13 cellular contexts compared by ENCODE assay signal in genomic region chr20:49825521-49826033, GRCh38. TPM values are rescaled to one million over a fixed set of nuclear protein-coding genes. Genes with fewer than 3 reads are reported as not detected.
A peak's percentile ranks its signal among the peaks of the same experiment; 100 is the strongest.
DNase-seq lines count a peak whose midpoint lies in the region; ATAC-seq and TF ChIP-seq lines count a peak whose summit lies in the region.
"Had no signal": no experiment of that assay in that cellular context is flagged by ENCODE, and none has a peak within 500 bp of the region (broad histone marks: within the 10 kb centered on the region; RNA-seq: fewer than 3 reads in every experiment).

No MANE protein-coding gene starts in this region.

- no peak overlapping the region for H3K4me3 Mint-ChIP-seq in activated naive CD4-positive, alpha-beta T cell treated with anti-CD3 and anti-CD28 coated beads, Interleukin-2, amount 10 ng/mL, durations not matched to agents 7 days and 5 days
- no peak overlapping the region for H3K4me3 Mint-ChIP-seq in T-helper 17 cell
- H3K4me3 Mint-ChIP-seq in CD8-positive, alpha-beta memory T cell, result no peak overlapping the region
- H3K4me3 Mint-ChIP-seq: activated CD4-positive, alpha-beta T cell treated with anti-CD3 and anti-CD28 coated beads for 36 hours had no signal

- H3K9me3 Mint-ChIP-seq in activated naive CD4-positive, alpha-beta T cell treated with anti-CD3 and anti-CD28 coated beads, Interleukin-2, amount 10 ng/mL, durations not matched to agents 7 days and 5 days, result no peaks in the 10 kb centered on the region
- H3K9me3 Mint-ChIP-seq in CD8-positive, alpha-beta memory T cell, result no peaks in the 10 kb centered on the region

- H3K4me3 ChIP-seq in lung (no peak overlapping the region), HAP-1 (no peak overlapping the region)
- H3K4me3 ChIP-seq in CD8-positive, alpha-beta memory T cell (ENCODE audit: low read length), result no peak overlapping the region
- H3K4me3 ChIP-seq: tibial nerve had no signal

- no peaks in the 10 kb centered on the region for H3K27me3 ChIP-seq in lung (ENCODE audit: control insufficient read depth, insufficient read depth)
- H3K27me3 ChIP-seq in CD8-positive, alpha-beta memory T cell (ENCODE audit: insufficient read depth, low read length, poor library complexity, severe bottlenecking), result no peaks in the 10 kb centered on the region
- no peaks in the 10 kb centered on the region for H3K27me3 ChIP-seq in HAP-1 (ENCODE audit: low read depth)
- H3K27me3 ChIP-seq: tibial nerve had no signal

- no peaks in the 10 kb centered on the region for H3K27me3 Mint-ChIP-seq in activated naive CD4-positive, alpha-beta T cell treated with anti-CD3 and anti-CD28 coated beads, Interleukin-2, amount 10 ng/mL, durations not matched to agents 7 days and 5 days
- H3K27me3 Mint-ChIP-seq in T-helper 17 cell, result no peaks in the 10 kb centered on the region
- no peaks in the 10 kb centered on the region for H3K27me3 Mint-ChIP-seq in CD8-positive, alpha-beta memory T cell
- H3K27me3 Mint-ChIP-seq: activated CD4-positive, alpha-beta T cell treated with anti-CD3 and anti-CD28 coated beads for 36 hours had no signal

- H3K27ac ChIP-seq in lung (ENCODE audit: low read depth in 1 of 2, low read length in 1 of 2), result peak overlapping the region in 1 of 2 donors; percentile 79
- H3K27ac ChIP-seq in CD8-positive, alpha-beta memory T cell (ENCODE audit: low read depth, low read length), result no peak overlapping the region
- H3K27ac ChIP-seq: tibial nerve had no signal

- WGBS in lung, 2 donors, result 73 to 79% methylated on average over 7 of the region's 7 CpGs

- H3K9me3 ChIP-seq in T-helper 17 cell (ENCODE audit: control insufficient read depth, low read length, poor library complexity, severe bottlenecking) (no peaks in the 10 kb centered on the region), lung (ENCODE audit: control insufficient read depth in 2 of 2, insufficient read depth in 1 of 2, low read length in 1 of 2) (no peaks in the 10 kb centered on the region), HAP-1 (no peaks in the 10 kb centered on the region)
- no peaks in the 10 kb centered on the region for H3K9me3 ChIP-seq in CD8-positive, alpha-beta memory T cell (ENCODE audit: low read length)
- H3K9me3 ChIP-seq: tibial nerve had no signal

- CTCF ChIA-PET in activated naive CD4-positive, alpha-beta T cell treated with anti-CD3 and anti-CD28 coated beads, Interleukin-2, amount 10 ng/mL, durations not matched to agents 7 days and 5 days (lab: Charles Lee), result interaction anchor here (0.7 to 1.7 kb wide), 5 partner anchors 21 to 289 kb away, joined by 3 to 5 read pairs (median 3); no protein-coding TSS in a partner anchor
- CTCF ChIA-PET in CD8-positive, alpha-beta memory T cell (lab: Charles Lee), result interaction anchor here (0.8 kb wide), 1 partner anchor 217 kb away, joined by 3 read pairs; no protein-coding TSS in a partner anchor

- H3K36me3 ChIP-seq in lung (ENCODE audit: control insufficient read depth in 2 of 2, insufficient read depth in 2 of 2, low read length in 2 of 2) (peaks cover 0 to 9% of the 10 kb centered on the region in 2 donors), HAP-1 (replicated peaks) (peaks cover 30% of the 10 kb centered on the region)
- peaks cover 6% of the 10 kb centered on the region for H3K36me3 ChIP-seq in CD8-positive, alpha-beta memory T cell (ENCODE audit: insufficient read depth, low read length)

- POLR2A ChIA-PET in CD8-positive, alpha-beta memory T cell (lab: Charles Lee), result no interaction called here

- H3K36me3 Mint-ChIP-seq in activated naive CD4-positive, alpha-beta T cell treated with anti-CD3 and anti-CD28 coated beads, Interleukin-2, amount 10 ng/mL, durations not matched to agents 7 days and 5 days, result peaks cover 60% of the 10 kb centered on the region
- H3K36me3 Mint-ChIP-seq in T-helper 17 cell (ENCODE audit: low read depth), result peaks cover 3% of the 10 kb centered on the region
- H3K36me3 Mint-ChIP-seq in CD8-positive, alpha-beta memory T cell, result peaks cover 5 to 72% (median 15%) of the 10 kb centered on the region in 3 donors

- no peak for DNase-seq in activated naive CD4-positive, alpha-beta T cell treated with anti-CD3 and anti-CD28 coated beads, Interleukin-2, amount 10 ng/mL, durations not matched to agents 7 days and 5 days
- no peak for DNase-seq in activated naive CD4-positive, alpha-beta T cell treated with anti-CD3 and anti-CD28 coated beads, Interleukin-2, amount 50 U/mL, for 16 hours
- DNase-seq in T-helper 17 cell (no peak), lung (ENCODE audit: low spot score) (peak; percentile 74), HAP-1 (ENCODE audit: low spot score in 2 of 2) (no peak), NCI-H1436 treated with DMSO at 0.1 percent for 48 hours (lab: John Stamatoyannopoulos, UW) (no peak)
- DNase-seq in CD8-positive, alpha-beta memory T cell, result no peak
- DNase-seq: ACHN; activated CD4-positive, alpha-beta T cell treated with anti-CD3 and anti-CD28 coated beads for 36 hours; activated T-cell treated with anti-CD3 and anti-CD28 coated beads, Interleukin-2, amount 50 U/mL, for 48 hours; head of caudate nucleus had no signal

- no peak for TF ChIP-seq CTCF in lung (IDR thresholded peaks at IDR 0.05; ENCODE audit: control extremely low read depth, extremely low read depth)

- peak overlapping the region; percentile 54 for H3K27ac Mint-ChIP-seq in activated naive CD4-positive, alpha-beta T cell treated with anti-CD3 and anti-CD28 coated beads, Interleukin-2, amount 10 ng/mL, durations not matched to agents 7 days and 5 days
- H3K27ac Mint-ChIP-seq in T-helper 17 cell, result peak overlapping the region; percentile 94
- H3K27ac Mint-ChIP-seq in CD8-positive, alpha-beta memory T cell, result peak overlapping the region in 4 of 8 donors; percentile 7 to 66 (median 54)

- peaks cover 51% of the 10 kb centered on the region for H3K4me1 Mint-ChIP-seq in activated naive CD4-positive, alpha-beta T cell treated with anti-CD3 and anti-CD28 coated beads, Interleukin-2, amount 10 ng/mL, durations not matched to agents 7 days and 5 days
- peaks cover 38% of the 10 kb centered on the region for H3K4me1 Mint-ChIP-seq in T-helper 17 cell
- H3K4me1 Mint-ChIP-seq in CD8-positive, alpha-beta memory T cell, result peaks cover 33 to 49% (median 45%) of the 10 kb centered on the region in 3 donors

- in situ Hi-C loops in HAP-1 (cut with MboI; ENCODE audit: low sequenced_read_pairs), result no loop called here

- ATAC-seq in T-helper 17 cell (no peak), lung (ENCODE audit: insufficient read depth, low FRiP score) (peak; percentile 72), HG02938 (IDR thresholded peaks at IDR 0.05; ENCODE audit: unreplicated experiment) (no peak)
- ATAC-seq: activated CD4-positive, alpha-beta T cell treated with anti-CD3 and anti-CD28 coated beads for 36 hours had no signal

- H3K4me1 ChIP-seq in lung (ENCODE audit: control insufficient read depth in 2 of 2, insufficient read depth in 2 of 2, low read length in 2 of 2) (no peaks in the 10 kb centered on the region), HAP-1 (no peaks in the 10 kb centered on the region)
- peaks cover 36% of the 10 kb centered on the region for H3K4me1 ChIP-seq in CD8-positive, alpha-beta memory T cell (ENCODE audit: insufficient read depth, low read length)

RNA-seq across cellular contexts. Expression of gene SLC9A8, which starts 12.9 kb away (rescaled TPM):
- 10 to 100 TPM; 42.4 to 44.8 TPM for total RNA-seq in T-helper 17 cell
- total RNA-seq in lung, result 10 to 100 TPM in 1 of 2 donors, 1 to 10 TPM in 1; 7.8 to 21.1 TPM
- 10 to 100 TPM in 1 of 2 donors, 1 to 10 TPM in 1; 7.9 to 20.9 TPM for polyA plus RNA-seq in lung
- 10 to 100 TPM; 11.5 to 12.0 TPM for total RNA-seq in CD8-positive, alpha-beta memory T cell
- polyA plus RNA-seq in CD8-positive, alpha-beta memory T cell, result 7.7 TPM
